1 cellular context compared by ENCODE assay signal in the genomic region with DNA sequence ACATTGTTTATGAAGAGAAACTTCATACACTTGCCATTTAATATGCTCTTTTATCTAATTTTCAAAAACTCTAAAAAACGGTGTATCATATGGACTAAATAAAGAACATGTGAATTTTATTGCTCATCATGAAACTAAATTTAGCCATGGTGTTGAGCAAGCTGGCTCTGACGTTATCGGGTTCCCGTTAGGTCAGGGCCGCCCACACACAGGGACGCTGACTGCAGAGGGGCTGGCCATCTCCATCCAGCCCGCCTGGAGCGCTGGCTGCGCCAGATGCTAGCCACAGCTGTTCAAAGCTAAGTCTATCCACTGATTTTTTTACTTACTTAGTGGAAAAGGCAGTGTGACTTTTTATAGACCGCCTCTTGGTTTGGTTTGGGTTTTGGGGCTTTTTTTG.
TF ChIP-seq lines count a peak whose summit lies in the region.

No MANE protein-coding gene starts in this region.

TF ChIP-seq in HepG2, 621 proteins besides CTCF, POLR2A, EP300 and RAD21:
- TF ChIP-seq, protein P1, sequence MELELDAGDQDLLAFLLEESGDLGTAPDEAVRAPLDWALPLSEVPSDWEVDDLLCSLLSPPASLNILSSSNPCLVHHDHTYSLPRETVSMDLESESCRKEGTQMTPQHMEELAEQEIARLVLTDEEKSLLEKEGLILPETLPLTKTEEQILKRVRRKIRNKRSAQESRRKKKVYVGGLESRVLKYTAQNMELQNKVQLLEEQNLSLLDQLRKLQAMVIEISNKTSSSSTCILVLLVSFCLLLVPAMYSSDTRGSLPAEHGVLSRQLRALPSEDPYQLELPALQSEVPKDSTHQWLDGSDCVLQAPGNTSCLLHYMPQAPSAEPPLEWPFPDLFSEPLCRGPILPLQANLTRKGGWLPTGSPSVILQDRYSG (CRISPR knock-in tag; IDR thresholded peaks at IDR 0.05), result no peak
- no peak for TF ChIP-seq SMARCE1 (IDR thresholded peaks at IDR 0.05; ENCODE audit: borderline replicate concordance)
- TF ChIP-seq NR3C1 (CRISPR knock-in tag; IDR thresholded peaks at IDR 0.05), result no peak
- no peak for TF ChIP-seq ZNF326 (CRISPR knock-in tag; IDR thresholded peaks at IDR 0.05; ENCODE audit: borderline replicate concordance)
- no peak for TF ChIP-seq ZNF567 (CRISPR knock-in tag; IDR thresholded peaks at IDR 0.05; ENCODE audit: borderline replicate concordance)
- TF ChIP-seq, protein P2, sequence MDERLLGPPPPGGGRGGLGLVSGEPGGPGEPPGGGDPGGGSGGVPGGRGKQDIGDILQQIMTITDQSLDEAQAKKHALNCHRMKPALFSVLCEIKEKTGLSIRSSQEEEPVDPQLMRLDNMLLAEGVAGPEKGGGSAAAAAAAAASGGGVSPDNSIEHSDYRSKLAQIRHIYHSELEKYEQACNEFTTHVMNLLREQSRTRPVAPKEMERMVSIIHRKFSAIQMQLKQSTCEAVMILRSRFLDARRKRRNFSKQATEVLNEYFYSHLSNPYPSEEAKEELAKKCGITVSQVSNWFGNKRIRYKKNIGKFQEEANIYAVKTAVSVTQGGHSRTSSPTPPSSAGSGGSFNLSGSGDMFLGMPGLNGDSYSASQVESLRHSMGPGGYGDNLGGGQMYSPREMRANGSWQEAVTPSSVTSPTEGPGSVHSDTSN (CRISPR knock-in tag; IDR thresholded peaks at IDR 0.05), result no peak
- no peak for TF ChIP-seq DNMT3B (CRISPR knock-in tag; conservative IDR thresholded peaks at IDR 0.05)
- no peak for TF ChIP-seq ZNF709 (CRISPR knock-in tag; IDR thresholded peaks at IDR 0.05)
- no peak for TF ChIP-seq ZNF670 (CRISPR knock-in tag; IDR thresholded peaks at IDR 0.05; ENCODE audit: borderline replicate concordance)
- no peak for TF ChIP-seq ZC3H4 (CRISPR knock-in tag; IDR thresholded peaks at IDR 0.05; ENCODE audit: borderline replicate concordance)
- no peak for TF ChIP-seq SUZ12 (IDR thresholded peaks at IDR 0.05; ENCODE audit: low read depth, low read length)
- TF ChIP-seq MAF1 (CRISPR knock-in tag; IDR thresholded peaks at IDR 0.05; ENCODE audit: borderline replicate concordance), result no peak
- no peak for TF ChIP-seq ZNF790 (CRISPR knock-in tag; IDR thresholded peaks at IDR 0.05; ENCODE audit: borderline replicate concordance)
TF ChIP-seq in HepG2: peak in this region for 0.
